Comparison of ENCODE assay signal across 30 cellular contexts in the genomic region with DNA sequence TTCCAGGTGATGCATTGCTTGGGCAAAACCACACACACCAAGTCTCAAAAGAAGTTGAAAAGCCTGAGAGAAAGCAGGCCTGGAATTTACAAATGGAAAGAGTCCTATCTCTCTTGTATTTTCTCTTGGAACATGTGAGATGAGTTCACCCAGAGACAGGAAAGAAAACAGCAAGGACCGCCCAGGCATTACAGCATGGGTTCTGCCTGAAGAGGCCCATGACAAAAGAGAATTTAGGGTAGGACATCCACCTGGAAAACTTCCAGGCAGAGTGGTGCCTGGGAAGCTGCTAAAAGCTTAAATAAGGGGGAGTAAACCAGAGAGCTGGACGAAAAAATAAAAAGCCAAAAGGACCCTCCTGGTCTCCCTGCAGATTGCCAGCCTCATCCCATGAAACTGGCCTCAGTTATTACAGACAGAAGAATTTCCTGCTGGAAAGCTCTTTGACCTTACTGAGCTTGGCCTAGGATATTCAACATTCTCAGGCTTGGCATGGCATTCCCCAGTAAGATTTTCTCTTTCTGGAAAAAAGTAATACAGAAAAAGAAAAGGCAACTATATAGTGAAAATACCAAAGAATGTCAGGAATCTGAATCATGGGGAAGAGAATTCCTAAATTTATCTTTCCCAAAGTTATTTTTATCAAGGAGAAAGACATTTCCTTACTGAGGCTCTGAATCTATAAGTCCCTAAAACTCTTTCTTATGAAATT.
DNase-seq lines count a peak whose midpoint lies in the region; TF ChIP-seq lines count a peak whose summit lies in the region.
"Had no signal": no experiment of that assay in that cellular context is flagged by ENCODE, and none has a peak within 500 bp of the region (broad histone marks: within the 10 kb centered on the region; RNA-seq: fewer than 3 reads in every experiment).

No MANE protein-coding gene starts in this region.

- H3K27ac Mint-ChIP-seq in activated naive CD4-positive, alpha-beta T cell treated with anti-CD3 and anti-CD28 coated beads for 36 hours, result no peak overlapping the region
- H3K27ac Mint-ChIP-seq: effector memory CD8-positive, alpha-beta T cell; IgD-negative memory B cell; stimulated activated naive B cell treated with anti-CD40 and anti-IgM and Interleukin-4, amounts not matched to agents 10 μg/mL and 1 μg/mL and 100 μg/mL, for 72 hours; WTC11 had no signal

- 82 to 95% methylated on average over 2 of the region's 2 CpGs for WGBS in GM23248 (ENCODE audit: low coverage in 1 of 2, low lambda C conversion rate in 2 of 2, missing lambda C conversion rate in 2 of 2), 2 experiments

- no peaks in the 10 kb centered on the region for H3K9me3 ChIP-seq in GM23248 (ENCODE audit: low read depth)
- H3K9me3 ChIP-seq in adipocyte (ENCODE audit: control insufficient read depth, low read length), result peaks cover 7% of the 10 kb centered on the region
- H3K9me3 ChIP-seq in osteoblast (ENCODE audit: low read depth, low read length), result peaks cover 3% of the 10 kb centered on the region
- H3K9me3 ChIP-seq in HAP-1, result peaks cover 5% of the 10 kb centered on the region
- no peaks in the 10 kb centered on the region for H3K9me3 ChIP-seq in uterus

- CTCF ChIA-PET in activated naive CD4-positive, alpha-beta T cell treated with anti-CD3 and anti-CD28 coated beads for 36 hours (lab: Charles Lee), result no interaction called here

- H3K27me3 Mint-ChIP-seq in activated naive CD4-positive, alpha-beta T cell treated with anti-CD3 and anti-CD28 coated beads for 36 hours (ENCODE audit: low read depth), result peaks cover 3% of the 10 kb centered on the region
- H3K27me3 Mint-ChIP-seq: IgD-negative memory B cell; stimulated activated naive B cell treated with anti-CD40 and anti-IgM and Interleukin-4, amounts not matched to agents 10 μg/mL and 1 μg/mL and 100 μg/mL, for 72 hours had no signal

- peaks cover 13% of the 10 kb centered on the region for H3K9me3 Mint-ChIP-seq in activated naive CD4-positive, alpha-beta T cell treated with anti-CD3 and anti-CD28 coated beads for 36 hours

- no peaks in the 10 kb centered on the region for H3K36me3 ChIP-seq in GM23248 (ENCODE audit: low read depth)
- H3K36me3 ChIP-seq in adipocyte (ENCODE audit: control insufficient read depth, insufficient read depth, low read length, severe bottlenecking), result no peaks in the 10 kb centered on the region
- no peaks in the 10 kb centered on the region for H3K36me3 ChIP-seq in osteoblast (ENCODE audit: insufficient read depth, low read length)
- no peaks in the 10 kb centered on the region for H3K36me3 ChIP-seq in HAP-1 (replicated peaks)
- no peaks in the 10 kb centered on the region for H3K36me3 ChIP-seq in uterus
- H3K36me3 ChIP-seq: adrenal gland, esophagus muscularis mucosa, lower lobe of right lung, suprapubic skin had no signal

- intact Hi-C loops in uterus (cut with DNase I; ENCODE audit: low total_unique reads), result no loop called here
- intact Hi-C loops in activated naive CD4-positive, alpha-beta T cell treated with anti-CD3 and anti-CD28 coated beads for 36 hours (cut with micrococcal nuclease), result no loop called here

- H3K9ac ChIP-seq in GM23248 (no peak overlapping the region), adipocyte (ENCODE audit: low read length) (no peak overlapping the region)

- H4K20me1 ChIP-seq in GM23248 (ENCODE audit: insufficient read depth), result no peaks in the 10 kb centered on the region
- no peaks in the 10 kb centered on the region for H4K20me1 ChIP-seq in osteoblast (ENCODE audit: insufficient read depth, low read length)

- no peaks in the 10 kb centered on the region for H3K9me2 ChIP-seq in GM23248 (ENCODE audit: insufficient read depth)

- TF ChIP-seq CTCF in fibroblast of villous mesenchyme (IDR thresholded peaks at IDR 0.05; ENCODE audit: insufficient read depth, low read depth, low read length) (no peak), osteoblast (IDR thresholded peaks at IDR 0.05; ENCODE audit: extremely low read depth, low read depth, low read length) (no peak), uterus (IDR thresholded peaks at IDR 0.05) (no peak)

- in situ Hi-C loops in GM23248 (cut with MboI) (no loop called here), HAP-1 (cut with MboI; ENCODE audit: low sequenced_read_pairs) (no loop called here)

- H3K79me2 ChIP-seq in GM23248 (ENCODE audit: insufficient read depth) (no peaks in the 10 kb centered on the region), osteoblast (ENCODE audit: insufficient read depth, low read length) (no peaks in the 10 kb centered on the region)

- H3K4me2 ChIP-seq in GM23248 (ENCODE audit: unreplicated experiment) (peak overlapping the region; percentile 2), osteoblast (ENCODE audit: insufficient read depth, low read length) (peak overlapping the region; percentile 5)

- peaks cover 12% of the 10 kb centered on the region; the same call in 1 of the 2 replicates for H3K4me1 ChIP-seq in GM23248 (ENCODE audit: insufficient read depth)
- H3K4me1 ChIP-seq in adipocyte (ENCODE audit: control insufficient read depth, insufficient read depth, low read length), result peaks cover 8% of the 10 kb centered on the region
- peaks cover 11% of the 10 kb centered on the region for H3K4me1 ChIP-seq in osteoblast (ENCODE audit: insufficient read depth, low read length)
- peaks cover under 1% of the 10 kb centered on the region; the same call in 1 of the 2 replicates for H3K4me1 ChIP-seq in HAP-1
- H3K4me1 ChIP-seq in uterus, result no peaks in the 10 kb centered on the region
- H3K4me1 ChIP-seq: adrenal gland, lower lobe of right lung, suprapubic skin had no signal

- H3K4me3 ChIP-seq in GM23248 (no peak overlapping the region), adipocyte (ENCODE audit: low read length) (no peak overlapping the region), fibroblast of villous mesenchyme (ENCODE audit: low read depth, low read length) (no peak overlapping the region), osteoblast (ENCODE audit: insufficient read depth, low read length) (no peak overlapping the region), HAP-1 (no peak overlapping the region), uterus (no peak overlapping the region)
- H3K4me3 ChIP-seq: adrenal gland, coronary artery, esophagus muscularis mucosa, lower lobe of right lung, suprapubic skin had no signal

- peaks cover 7% of the 10 kb centered on the region for H3K36me3 Mint-ChIP-seq in activated naive CD4-positive, alpha-beta T cell treated with anti-CD3 and anti-CD28 coated beads for 36 hours (ENCODE audit: low read depth)

- no peak for TF ChIP-seq POLR2A in uterus (IDR thresholded peaks at IDR 0.05)

- H3K27ac ChIP-seq in GM23248, result no peak overlapping the region
- peak overlapping the region; percentile 49 for H3K27ac ChIP-seq in osteoblast (ENCODE audit: low read depth, low read length)
- no peak overlapping the region for H3K27ac ChIP-seq in uterus
- H3K27ac ChIP-seq: adrenal gland, esophagus muscularis mucosa, lower lobe of right lung, suprapubic skin had no signal

- 0 out of 2 replicates have a peak overlapping the region, but pooled peaks have one; percentile 14 for H2AFZ ChIP-seq in GM23248
- H2AFZ ChIP-seq in osteoblast (ENCODE audit: low read length), result peak overlapping the region; percentile 11

- H3F3A ChIP-seq in GM23248 (ENCODE audit: insufficient read depth), result no peaks in the 10 kb centered on the region

- no peaks in the 10 kb centered on the region for H3K27me3 ChIP-seq in GM23248 (replicated peaks; ENCODE audit: insufficient read depth)
- H3K27me3 ChIP-seq in adipocyte (replicated peaks; ENCODE audit: control insufficient read depth, insufficient read depth, low read length), result no peaks in the 10 kb centered on the region
- no peaks in the 10 kb centered on the region for H3K27me3 ChIP-seq in osteoblast (ENCODE audit: insufficient read depth, low read length)
- H3K27me3 ChIP-seq in HAP-1 (ENCODE audit: low read depth), result no peaks in the 10 kb centered on the region
- no peaks in the 10 kb centered on the region for H3K27me3 ChIP-seq in uterus
- H3K27me3 ChIP-seq: adrenal gland, esophagus muscularis mucosa, suprapubic skin had no signal

- DNase-seq in GM23248, result no peak
- peak; percentile 38 for DNase-seq in adipocyte (ENCODE audit: low read depth)
- DNase-seq in fibroblast of villous mesenchyme (ENCODE audit: low read depth), result peak; percentile 3
- DNase-seq in osteoblast (ENCODE audit: insufficient read length, low spot score, missing footprints), result peak; percentile 27
- no peak for DNase-seq in HAP-1 (ENCODE audit: low spot score in 2 of 2)
- DNase-seq in uterus, result no peak
- no peak for DNase-seq in activated naive CD4-positive, alpha-beta T cell treated with anti-CD3 and anti-CD28 coated beads for 36 hours
- DNase-seq in RPMI8226, result no peak
- DNase-seq: activated CD4-positive, alpha-beta T cell treated with anti-CD3 and anti-CD28 coated beads, Interleukin-2, amount 50 U/mL, for 1 hour; activated naive CD4-positive, alpha-beta T cell; activated T-cell treated with anti-CD3 and anti-CD28 coated beads, Interleukin-2, amount 50 U/mL, for 48 hours; adrenal gland; C1 segment of cervical spinal cord; Caco-2; effector memory CD8-positive, alpha-beta T cell; lower lobe of right lung; NCI-H187; NCI-H2171; NCI-H524 treated with DMSO at 0.1 percent for 48 hours; NK-92 treated with Interleukin-12 subunit alpha and Interleukin-12 subunit beta, amount 100 ng/mL, for 24 hours; PC-3; SIG-M5; stimulated activated naive B cell treated with anti-CD40 and anti-IgM and Interleukin-4, amounts not matched to agents 10 μg/mL and 1 μg/mL and 100 μg/mL, for 72 hours; SW 1271 had no signal

- H3K4me1 Mint-ChIP-seq in activated naive CD4-positive, alpha-beta T cell treated with anti-CD3 and anti-CD28 coated beads for 36 hours (ENCODE audit: low read depth), result no peaks in the 10 kb centered on the region
- H3K4me1 Mint-ChIP-seq: neural crest cell had no signal

- H3K4me3 Mint-ChIP-seq in activated naive CD4-positive, alpha-beta T cell treated with anti-CD3 and anti-CD28 coated beads for 36 hours, result no peak overlapping the region
- H3K4me3 Mint-ChIP-seq: effector memory CD8-positive, alpha-beta T cell; neural crest cell; stimulated activated naive B cell treated with anti-CD40 and anti-IgM and Interleukin-4, amounts not matched to agents 10 μg/mL and 1 μg/mL and 100 μg/mL, for 72 hours; WTC11 had no signal

Comparison
In these comparisons a context has a peak if more than half of its experiments do, and no peak if none do; other contexts are left out.
1. DNase-seq: peak in adipocyte (single experiment), fibroblast of villous mesenchyme (single experiment) and osteoblast (single experiment); none in GM23248 (single experiment), HAP-1 (0 of 2), uterus (0 of 2), activated naive CD4-positive, alpha-beta T cell treated with anti-CD3 and anti-CD28 coated beads for 36 hours (single experiment) and RPMI8226 (single experiment).